ENCODE assay signal across 15 cellular contexts in genomic region chr11:78041843-78042455, GRCh38. TPM values are rescaled to one million over a fixed set of nuclear protein-coding genes. Genes with fewer than 3 reads are reported as not detected.
"Had no signal": no experiment of that assay in that cellular context is flagged by ENCODE, and none has a peak within 500 bp of the region (broad histone marks: within the 10 kb centered on the region; RNA-seq: fewer than 3 reads in every experiment).

No MANE protein-coding gene starts in this region.

- H3K4me3 Mint-ChIP-seq: T-helper 1 cell treated with Interleukin-12 subunit alpha and Interleukin-12 subunit beta and Interleukin-4 antibody, amounts not matched to agents 30 μg/mL and 1 μg/mL, for 36 hours had no signal

- H3K9me3 Mint-ChIP-seq: T-helper 1 cell treated with Interleukin-12 subunit alpha and Interleukin-12 subunit beta and Interleukin-4 antibody, amounts not matched to agents 30 μg/mL and 1 μg/mL, for 36 hours had no signal

- DNase-seq: activated CD4-positive, CD25-positive, alpha-beta regulatory T cell; activated naive CD4-positive, alpha-beta T cell; activated T-cell treated with anti-CD3 and anti-CD28 coated beads, Interleukin-2, amount 50 U/mL, for 1 hour; caudate nucleus; effector CD8-positive, alpha-beta T cell; heart right ventricle; kidney; SK-N-SH; small intestine had no signal

- H3K9me3 ChIP-seq: heart right ventricle, right atrium auricular region, SK-N-SH, tibial nerve had no signal

- H3K36me3 ChIP-seq: heart right ventricle, right atrium auricular region, tibial nerve had no signal

- H3K4me3 ChIP-seq: coronary artery, heart right ventricle, right atrium auricular region, tibial nerve had no signal

- H3K27me3 ChIP-seq: heart right ventricle, right atrium auricular region, tibial nerve had no signal

- FAIRE-seq: frontal cortex, kidney, small intestine had no signal

- H3K27ac Mint-ChIP-seq: T-helper 1 cell treated with Interleukin-12 subunit alpha and Interleukin-12 subunit beta and Interleukin-4 antibody, amounts not matched to agents 30 μg/mL and 1 μg/mL, for 36 hours had no signal

- ATAC-seq: heart right ventricle had no signal

- H3K27ac ChIP-seq: coronary artery, heart right ventricle, right atrium auricular region, tibial nerve had no signal

RNA-seq across cellular contexts. Expression of gene THRSP, which starts 21.7 kb away (rescaled TPM):
- total RNA-seq: frontal cortex, kidney, posterior vena cava had no signal
- polyA plus RNA-seq: SK-N-SH had no signal
